20 cellular contexts compared by ENCODE assay signal in genomic region chr2:53373126-53373525, GRCh38.
DNase-seq lines count a peak whose midpoint lies in the region; ATAC-seq and TF ChIP-seq lines count a peak whose summit lies in the region.
"Had no signal": no experiment of that assay in that cellular context is flagged by ENCODE, and none has a peak within 500 bp of the region (broad histone marks: within the 10 kb centered on the region; RNA-seq: fewer than 3 reads in every experiment).

No MANE protein-coding gene starts in this region.

- H2BK5ac ChIP-seq in neuronal stem cell (ENCODE audit: low read length): no peak overlapping the region

- no peak overlapping the region for H2BK15ac ChIP-seq in neuronal stem cell (ENCODE audit: low read length)

- H3K23ac ChIP-seq in neuronal stem cell (ENCODE audit: low read depth, low read length, poor library complexity): no peak overlapping the region

- BruUV-seq in mammary epithelial cell (replicated peaks; lab: Mats Ljungman, UMichigan): no TSS peak
- BruUV-seq in MCF 10A (replicated peaks; lab: Mats Ljungman, UMichigan): no TSS peak

- no peaks in the 10 kb centered on the region for H3K79me2 ChIP-seq in mammary epithelial cell (ENCODE audit: insufficient read depth, low read length)

- CTCF ChIA-PET in mammary epithelial cell (lab: Charles Lee; ENCODE audit: low non-redundant PET) (no interaction called here), MCF 10A (lab: Yijun Ruan, JAX) (interaction anchor here (0.6 kb wide), 1 partner anchor 1052 kb away, joined by 3 read pairs; no protein-coding TSS in a partner anchor)

- H3K4me1 Mint-ChIP-seq in MCF 10A (ENCODE audit: insufficient read depth, unreplicated experiment): no peaks in the 10 kb centered on the region
- H3K4me1 Mint-ChIP-seq in natural killer cell treated with Interleukin-12 subunit alpha and Interleukin-12 subunit beta and Interleukin-15 and Interleukin-18, amount 100 ng/mL, for 72 hours (ENCODE audit: low read depth in 2 of 2): no peaks in the 10 kb centered on the region
- H3K4me1 Mint-ChIP-seq: B cell had no signal

- H3K9me3 ChIP-seq in mammary epithelial cell (replicated peaks; ENCODE audit: insufficient read depth, low read length): no peaks in the 10 kb centered on the region
- no peaks in the 10 kb centered on the region for H3K9me3 ChIP-seq in neuronal stem cell (replicated peaks in 1 of 2; ENCODE audit: control insufficient read depth in 2 of 2, insufficient read depth in 1 of 2, low read depth in 1 of 2, low read length in 2 of 2)
- H3K9me3 ChIP-seq: A549; BLaER1 treated with 17β-estradiol and CSF1 and Interleukin-3, amounts not matched to agents 10 nM and 100 nM had no signal

- H3K27ac Mint-ChIP-seq in MCF 10A (ENCODE audit: low read depth, unreplicated experiment): no peak overlapping the region
- no peak overlapping the region for H3K27ac Mint-ChIP-seq in natural killer cell treated with Interleukin-12 subunit alpha and Interleukin-12 subunit beta and Interleukin-15 and Interleukin-18, amount 100 ng/mL, for 72 hours
- H3K27ac Mint-ChIP-seq: B cell; CD4-positive, alpha-beta T cell; CD8-positive, alpha-beta T cell had no signal

- H3K9ac ChIP-seq in mammary epithelial cell (ENCODE audit: insufficient read depth, low read length) (no peak overlapping the region), neuronal stem cell (ENCODE audit: low read depth, low read length, poor library complexity) (no peak overlapping the region)
- H3K9ac ChIP-seq: BLaER1 treated with 17β-estradiol and CSF1 and Interleukin-3, amounts not matched to agents 10 nM and 100 nM had no signal

- no peak overlapping the region for H2BK12ac ChIP-seq in neuronal stem cell (ENCODE audit: low read length)

- H3K4me3 Mint-ChIP-seq in MCF 10A (ENCODE audit: unreplicated experiment): no peak overlapping the region
- no peak overlapping the region for H3K4me3 Mint-ChIP-seq in natural killer cell treated with Interleukin-12 subunit alpha and Interleukin-12 subunit beta and Interleukin-15 and Interleukin-18, amount 100 ng/mL, for 72 hours
- H3K4me3 Mint-ChIP-seq: B cell; CD4-positive, alpha-beta T cell; CD8-positive, alpha-beta T cell had no signal

- no peak overlapping the region for H2BK120ac ChIP-seq in neuronal stem cell (ENCODE audit: low read depth, low read length)

- H3K18ac ChIP-seq in neuronal stem cell (ENCODE audit: low read length): no peak overlapping the region

- no peaks in the 10 kb centered on the region for H3K79me1 ChIP-seq in neuronal stem cell (ENCODE audit: low read depth, low read length)

- H4K91ac ChIP-seq in neuronal stem cell (ENCODE audit: low read depth, low read length, poor library complexity): no peak overlapping the region

- WGBS in mammary epithelial cell (ENCODE audit: low coverage, missing lambda C conversion rate): 100% methylated on average over 1 of the region's 1 CpG
- no CpG with 5 or more reads among the region's 1 CpG for WGBS in neuronal stem cell (ENCODE audit: extremely low coverage in 2 of 2, insufficient read length in 2 of 2, insufficient replicate concordance in 1 of 2), 2 donors

- no peaks in the 10 kb centered on the region for H4K20me1 ChIP-seq in mammary epithelial cell (ENCODE audit: insufficient read depth, low read length)
- H4K20me1 ChIP-seq: BLaER1 treated with 17β-estradiol and CSF1 and Interleukin-3, amounts not matched to agents 10 nM and 100 nM had no signal

- no peak for DNase-seq in mammary epithelial cell
- no peak for DNase-seq in MCF 10A (ENCODE audit: unreplicated experiment)
- DNase-seq in SK-MEL-5 (ENCODE audit: low read depth, low spot score): peak; percentile 62
- peak; percentile 55 for DNase-seq in foreskin melanocyte
- DNase-seq in neuronal stem cell (ENCODE audit: low spot score): peak; percentile 1
- no peak for DNase-seq in H7
- DNase-seq in natural killer cell treated with Interleukin-12 subunit alpha and Interleukin-12 subunit beta and Interleukin-15 and Interleukin-18, amount 100 ng/mL, for 72 hours (ENCODE audit: low spot score): no peak
- DNase-seq: AML-193; Caco-2; Calu3; CD4-positive, alpha-beta T cell; CD8-positive, alpha-beta T cell; DMS79 treated with DMSO at 0.1 percent for 48 hours; GF-D8 had no signal

- no peak overlapping the region for H4K8ac ChIP-seq in neuronal stem cell (ENCODE audit: low read depth, low read length)

- no peak for ATAC-seq in HG03354 (IDR thresholded peaks at IDR 0.05; ENCODE audit: poor library complexity, severe bottlenecking, unreplicated experiment)
- ATAC-seq in natural killer cell treated with Interleukin-12 subunit alpha and Interleukin-12 subunit beta and Interleukin-15 and Interleukin-18, amount 100 ng/mL, for 72 hours: no peak
- ATAC-seq: A549; CD8-positive, alpha-beta T cell had no signal

- H3K36me3 Mint-ChIP-seq in MCF 10A (ENCODE audit: insufficient read depth, unreplicated experiment): no peaks in the 10 kb centered on the region
- H3K36me3 Mint-ChIP-seq in natural killer cell treated with Interleukin-12 subunit alpha and Interleukin-12 subunit beta and Interleukin-15 and Interleukin-18, amount 100 ng/mL, for 72 hours: no peaks in the 10 kb centered on the region
- H3K36me3 Mint-ChIP-seq: CD8-positive, alpha-beta T cell had no signal

- H3K27me3 Mint-ChIP-seq in MCF 10A (ENCODE audit: insufficient read depth, unreplicated experiment): no peaks in the 10 kb centered on the region
- H3K27me3 Mint-ChIP-seq in natural killer cell treated with Interleukin-12 subunit alpha and Interleukin-12 subunit beta and Interleukin-15 and Interleukin-18, amount 100 ng/mL, for 72 hours: no peaks in the 10 kb centered on the region
- H3K27me3 Mint-ChIP-seq: CD4-positive, alpha-beta T cell had no signal

- H2AK5ac ChIP-seq in neuronal stem cell (ENCODE audit: low read depth, low read length): no peak overlapping the region

- POLR2A ChIA-PET in MCF 10A (lab: Yijun Ruan, JAX): no interaction called here

- H3K4ac ChIP-seq in neuronal stem cell (ENCODE audit: low read length): no peak overlapping the region

- H3K36me3 ChIP-seq in mammary epithelial cell (ENCODE audit: insufficient read depth, low read length): no peaks in the 10 kb centered on the region
- H3K36me3 ChIP-seq in neuronal stem cell (replicated peaks in 1 of 2; ENCODE audit: control insufficient read depth in 2 of 2, insufficient read depth in 2 of 2, low read length in 2 of 2): no peaks in the 10 kb centered on the region
- H3K36me3 ChIP-seq in H7 (replicated peaks; ENCODE audit: control insufficient read depth, insufficient read depth, low read length): no peaks in the 10 kb centered on the region
- H3K36me3 ChIP-seq: BLaER1 treated with 17β-estradiol and CSF1 and Interleukin-3, amounts not matched to agents 10 nM and 100 nM had no signal

- TF ChIP-seq CTCF in mammary epithelial cell (conservative IDR thresholded peaks at IDR 0.05 in 1 of 2, IDR thresholded peaks at IDR 0.05 in 1 of 2; ENCODE audit: extremely low read depth in 1 of 2, insufficient read depth in 1 of 2, low read depth in 1 of 2, low read length in 2 of 2) (no peak), MCF 10A (IDR thresholded peaks at IDR 0.05; ENCODE audit: unreplicated experiment) (no peak)

- peaks cover 7% of the 10 kb centered on the region for H3K9me3 Mint-ChIP-seq in MCF 10A (ENCODE audit: unreplicated experiment)
- H3K9me3 Mint-ChIP-seq in natural killer cell treated with Interleukin-12 subunit alpha and Interleukin-12 subunit beta and Interleukin-15 and Interleukin-18, amount 100 ng/mL, for 72 hours: peaks cover 7% of the 10 kb centered on the region

- no peak overlapping the region for H3K14ac ChIP-seq in neuronal stem cell (ENCODE audit: low read length)

- H3K4me3 ChIP-seq in mammary epithelial cell (replicated peaks in 1 of 3; ENCODE audit: insufficient read depth in 1 of 3, low read depth in 2 of 3, low read length in 3 of 3) (no peak overlapping the region), neuronal stem cell (ENCODE audit: low read length in 2 of 2) (no peak overlapping the region), H7 (ENCODE audit: insufficient read depth, low read depth, low read length) (no peak overlapping the region)
- H3K4me3 ChIP-seq: A549; BLaER1 treated with 17β-estradiol and CSF1 and Interleukin-3, amounts not matched to agents 10 nM and 100 nM had no signal

- H3K4me1 ChIP-seq in mammary epithelial cell (ENCODE audit: insufficient read depth, low read length) (no peaks in the 10 kb centered on the region), neuronal stem cell (ENCODE audit: control insufficient read depth in 2 of 2, insufficient read depth in 1 of 2, low read depth in 1 of 2, low read length in 2 of 2) (no peaks in the 10 kb centered on the region)
- H3K4me1 ChIP-seq: A549; BLaER1 treated with 17β-estradiol and CSF1 and Interleukin-3, amounts not matched to agents 10 nM and 100 nM; Caco-2 had no signal

- H2AFZ ChIP-seq in mammary epithelial cell (ENCODE audit: low read depth, low read length) (peak overlapping the region; percentile 45), neuronal stem cell (ENCODE audit: low read length) (no peak overlapping the region)

- intact Hi-C loops in mammary epithelial cell (cut with micrococcal nuclease) (no loop called here), MCF 10A (cut with micrococcal nuclease) (no loop called here)

- dilution Hi-C loops in mammary epithelial cell (cut with HindIII; ENCODE audit: low sequenced_read_pairs): no loop called here

- in situ Hi-C loops in mammary epithelial cell (cut with MboI; ENCODE audit: low sequenced_read_pairs in 2 of 2) (no loop called here), SK-MEL-5 (cut with HindIII; ENCODE audit: low pct_unique_long_range_greater_than_20kb, low sequenced_read_pairs) (no loop called here)

- H3K27me3 ChIP-seq in mammary epithelial cell (ENCODE audit: insufficient read depth, low read length) (no peaks in the 10 kb centered on the region), neuronal stem cell (ENCODE audit: control insufficient read depth in 3 of 3, insufficient read depth in 3 of 3, low read depth in 1 of 3, low read length in 3 of 3) (no peaks in the 10 kb centered on the region), H7 (ENCODE audit: control insufficient read depth, insufficient read depth, low read length) (no peaks in the 10 kb centered on the region)
- H3K27me3 ChIP-seq: BLaER1 treated with 17β-estradiol and CSF1 and Interleukin-3, amounts not matched to agents 10 nM and 100 nM had no signal

- H3K4me2 ChIP-seq in mammary epithelial cell (ENCODE audit: insufficient read depth, low read depth, low read length): no peak overlapping the region
- H3K4me2 ChIP-seq in neuronal stem cell (ENCODE audit: insufficient read depth, low read length, poor library complexity, severe bottlenecking): no peak overlapping the region
- H3K4me2 ChIP-seq: A549; BLaER1 treated with 17β-estradiol and CSF1 and Interleukin-3, amounts not matched to agents 10 nM and 100 nM had no signal

- H3K27ac ChIP-seq in mammary epithelial cell (ENCODE audit: insufficient read depth, low read depth, low read length) (no peak overlapping the region), neuronal stem cell (replicated peaks; ENCODE audit: low read length) (no peak overlapping the region)
- H3K27ac ChIP-seq: 22Rv1; A549; BLaER1 treated with 17β-estradiol and CSF1 and Interleukin-3, amounts not matched to agents 10 nM and 100 nM; C4-2B had no signal

Comparison
In these comparisons a context has a peak if more than half of its experiments do, and no peak if none do; other contexts are left out.
1. DNase-seq: peak in SK-MEL-5 (single experiment), foreskin melanocyte (single experiment) and neuronal stem cell (single experiment); none in mammary epithelial cell (single experiment), MCF 10A (single experiment), H7 (single experiment) and natural killer cell treated with Interleukin-12 subunit alpha and Interleukin-12 subunit beta and Interleukin-15 and Interleukin-18, amount 100 ng/mL, for 72 hours (single experiment).